Comparison of ENCODE assay signal across 23 cellular contexts in the genomic region with DNA sequence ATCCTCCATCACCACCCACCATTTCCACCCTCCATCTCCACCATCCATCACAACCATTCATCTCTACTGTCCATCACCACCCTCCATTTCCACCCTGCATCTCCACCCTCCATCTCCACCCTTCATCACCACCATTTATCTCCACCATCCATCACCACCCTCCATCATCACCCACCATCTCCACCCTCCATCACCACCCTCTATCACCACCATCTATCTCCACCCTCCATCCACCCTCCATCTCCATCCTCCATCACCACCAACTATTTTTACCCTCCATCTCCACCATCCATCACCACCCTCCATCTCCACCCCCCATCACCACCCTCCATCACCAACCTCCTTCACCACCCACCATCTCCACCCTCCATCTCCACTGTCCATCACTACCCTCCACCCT. TPM values are rescaled to one million over a fixed set of nuclear protein-coding genes. Genes with fewer than 3 reads are reported as not detected.
DNase-seq lines count a peak whose midpoint lies in the region; ATAC-seq, FAIRE-seq and TF ChIP-seq lines count a peak whose summit lies in the region.
"Had no signal": no experiment of that assay in that cellular context is flagged by ENCODE, and none has a peak within 500 bp of the region (broad histone marks: within the 10 kb centered on the region; RNA-seq: fewer than 3 reads in every experiment).

No MANE protein-coding gene starts in this region.

- no peak for TF ChIP-seq EP300 in transverse colon (IDR thresholded peaks at IDR 0.05; ENCODE audit: low read depth)

- in situ Hi-C loops in transverse colon (cut with MboI; ENCODE audit: low pct_ligation_motif_present in 1 of 4, low pct_unique_long_range_greater_than_20kb in 1 of 4, low sequenced_read_pairs in 3 of 4) = no loop called here

- H3K36me3 ChIP-seq in right atrium auricular region (no peaks in the 10 kb centered on the region), kidney (ENCODE audit: control insufficient read depth in 1 of 2, insufficient read depth in 2 of 2, low read length in 2 of 2) (no peaks in the 10 kb centered on the region), transverse colon (no peaks in the 10 kb centered on the region)
- H3K36me3 ChIP-seq: BLaER1 treated with 17β-estradiol and CSF1 and Interleukin-3, amounts not matched to agents 10 nM and 100 nM had no signal

- ATAC-seq in HG02870 (IDR thresholded peaks at IDR 0.05; ENCODE audit: unreplicated experiment) = no peak
- ATAC-seq: A549; CD8-positive, alpha-beta T cell had no signal

- H3K9me3 ChIP-seq in right atrium auricular region = no peaks in the 10 kb centered on the region
- no peaks in the 10 kb centered on the region for H3K9me3 ChIP-seq in kidney (ENCODE audit: control insufficient read depth in 1 of 2, low read length in 2 of 2)
- H3K9me3 ChIP-seq in transverse colon = no peaks in the 10 kb centered on the region
- H3K9me3 ChIP-seq: Caco-2 had no signal

- H3K27me3 ChIP-seq in right atrium auricular region = no peaks in the 10 kb centered on the region
- no peaks in the 10 kb centered on the region for H3K27me3 ChIP-seq in transverse colon

- DNase-seq in cardiac septum (ENCODE audit: low spot score) = peak; percentile 24
- DNase-seq in right atrium auricular region (ENCODE audit: low spot score) = no peak
- peak; percentile 7 for DNase-seq in kidney
- DNase-seq in posterior vena cava (ENCODE audit: low spot score) = peak; percentile 10
- DNase-seq in transverse colon = peak; percentile 3
- no peak for DNase-seq in amygdala (lab: John Stamatoyannopoulos, UW)
- no peak for DNase-seq in HPDE6-E6E7 (ENCODE audit: extremely low spot score)
- DNase-seq: AML-193; Calu3; CD4-positive, alpha-beta T cell; CD8-positive, alpha-beta T cell; DMS79 treated with DMSO at 0.1 percent for 48 hours; GF-D8 had no signal

- TF ChIP-seq CTCF in right atrium auricular region (IDR thresholded peaks at IDR 0.05) (no peak), kidney (IDR thresholded peaks at IDR 0.05; ENCODE audit: borderline replicate concordance, extremely low read depth, insufficient read depth) (no peak), transverse colon (IDR thresholded peaks at IDR 0.05) (no peak)

- FAIRE-seq in kidney (lab: Jason Lieb, UNC) = no peak
- FAIRE-seq: A549, D721Med, G401.6, GM12891, GM19239 had no signal

- no peak for TF ChIP-seq POLR2A in transverse colon (IDR thresholded peaks at IDR 0.05)

- intact Hi-C loops in cardiac septum (cut with DNase I) = no loop called here
- intact Hi-C loops in kidney (cut with DNase I) = no loop called here
- intact Hi-C loops in posterior vena cava (cut with DNase I) = no loop called here
- intact Hi-C loops in transverse colon (cut with DNase I; ENCODE audit: low total_unique reads) = no loop called here

- no peak overlapping the region for H3K9ac ChIP-seq in kidney (ENCODE audit: low read length in 2 of 2)
- H3K9ac ChIP-seq: BLaER1 treated with 17β-estradiol and CSF1 and Interleukin-3, amounts not matched to agents 10 nM and 100 nM had no signal

- H3K27ac ChIP-seq in right atrium auricular region (no peak overlapping the region), kidney (ENCODE audit: low read depth in 2 of 2, low read length in 2 of 2) (no peak overlapping the region), transverse colon (no peak overlapping the region)
- H3K27ac ChIP-seq: 22Rv1; A549; BLaER1 treated with 17β-estradiol and CSF1 and Interleukin-3, amounts not matched to agents 10 nM and 100 nM; C4-2B had no signal

- H3K4me3 ChIP-seq in right atrium auricular region = no peak overlapping the region
- H3K4me3 ChIP-seq in kidney (ENCODE audit: low read length in 2 of 2) = no peak overlapping the region
- H3K4me3 ChIP-seq in transverse colon = no peak overlapping the region
- H3K4me3 ChIP-seq: A549; BLaER1 treated with 17β-estradiol and CSF1 and Interleukin-3, amounts not matched to agents 10 nM and 100 nM had no signal

- H3K4me1 ChIP-seq in right atrium auricular region (peaks cover 0 to 10% of the 10 kb centered on the region in 2 donors), kidney (ENCODE audit: control insufficient read depth in 1 of 2, insufficient read depth in 1 of 2, low read depth in 1 of 2, low read length in 2 of 2) (peaks cover 4 to 5% of the 10 kb centered on the region in 2 donors), transverse colon (peaks cover 0 to 15% (median 10%) of the 10 kb centered on the region in 4 donors)

RNA-seq across cellular contexts. Expression of a gene that starts 4.7 kb away (rescaled TPM):
- total RNA-seq in cardiac septum (19.2 TPM), right atrium auricular region (10 to 100 TPM in 1 of 2 donors, 1 to 10 TPM in 1; 7.9 to 15.1 TPM), kidney (42.4 TPM), posterior vena cava (10 to 100 TPM; 26.8 to 47.0 TPM), transverse colon (100 to 1,000 TPM in 2 of 4 donors, 10 to 100 TPM in 2; 56.0 to 195 (median 109) TPM)
- polyA plus RNA-seq in kidney (ENCODE audit: insufficient read depth, low read depth, low replicate concordance) = 8.1 TPM

RNA-seq across cellular contexts. Expression of a gene that starts 59.5 kb away (rescaled TPM):
- 8.6 TPM for total RNA-seq in cardiac septum
- 1 to 10 TPM; 8.5 to 9.0 TPM for total RNA-seq in right atrium auricular region
- total RNA-seq in kidney = 10.0 TPM
- polyA plus RNA-seq in kidney (ENCODE audit: insufficient read depth, low read depth, low replicate concordance) = 3.9 TPM
- total RNA-seq in posterior vena cava = 1 to 10 TPM; 3.3 to 3.8 TPM
- 10 to 100 TPM in 2 of 4 donors, 1 to 10 TPM in 2; 5.9 to 24.3 (median 11.7) TPM for total RNA-seq in transverse colon

Comparison
In these comparisons a context has a peak if more than half of its experiments do, and no peak if none do; other contexts are left out.
1. DNase-seq: peak in cardiac septum (single experiment), kidney (single experiment), posterior vena cava (single experiment) and transverse colon (single experiment); none in right atrium auricular region (single experiment), amygdala (0 of 56) and HPDE6-E6E7 (single experiment).